In genomic region chr2:10320933-10321332, GRCh38 we compare ENCODE assay signal across 17 cellular contexts.
"Had no signal": no experiment of that assay in that cellular context is flagged by ENCODE, and none has a peak within 500 bp of the region (broad histone marks: within the 10 kb centered on the region; RNA-seq: fewer than 3 reads in every experiment).

No MANE protein-coding gene starts in this region.

- H3K36me3 ChIP-seq: gastrocnemius medialis, heart right ventricle, pancreas, prostate gland, right lobe of liver, suprapubic skin, uterus had no signal

- ATAC-seq: esophagus mucosa; gastrocnemius medialis; heart right ventricle; left lobe of liver; natural killer cell; right lobe of liver; stimulated activated naive CD8-positive, alpha-beta T cell treated with anti-CD3 and anti-CD28 coated beads, Interleukin-15, Interleukin-2, amounts not matched to agents 100 U/mL and 50 U/mL, for 24 hours had no signal

- H3K27me3 ChIP-seq: gastrocnemius medialis, heart right ventricle, pancreas, right lobe of liver, suprapubic skin, tibial artery, upper lobe of left lung, uterus had no signal

- H3K9me3 Mint-ChIP-seq: natural killer cell had no signal

- H3K4me3 ChIP-seq: gastrocnemius medialis, heart right ventricle, pancreas, prostate gland, right lobe of liver, suprapubic skin, tibial artery, upper lobe of left lung, uterus had no signal

- H3K36me3 Mint-ChIP-seq: natural killer cell had no signal

- H3K27ac ChIP-seq: gastrocnemius medialis, heart right ventricle, pancreas, prostate gland, right lobe of liver, suprapubic skin, tibial artery, upper lobe of left lung, uterus had no signal

- H3K4me1 ChIP-seq: gastrocnemius medialis, prostate gland, uterus had no signal

- H3K9me3 ChIP-seq: gastrocnemius medialis, heart right ventricle, pancreas, prostate gland, right lobe of liver, suprapubic skin, tibial artery, upper lobe of left lung, uterus had no signal

- H3K4me3 Mint-ChIP-seq: natural killer cell had no signal

- DNase-seq: effector memory CD4-positive, alpha-beta T cell; gastrocnemius medialis; heart right ventricle; islet precursor cell; mammary epithelial cell; natural killer cell; occipital lobe; right lobe of liver; stimulated activated naive CD8-positive, alpha-beta T cell treated with anti-CD3 and anti-CD28 coated beads, Interleukin-15, Interleukin-2, amounts not matched to agents 100 U/mL and 50 U/mL, for 24 hours; tibial artery; upper lobe of left lung; uterus had no signal
